In genomic region chr10:18616337-18616736, GRCh38 we compare ENCODE assay signal across 1 cellular context.
TF ChIP-seq lines count a peak whose summit lies in the region.

No MANE protein-coding gene starts in this region.

TF ChIP-seq in HepG2, 621 proteins besides CTCF, POLR2A, EP300 and RAD21:
- TF ChIP-seq SP1 (IDR thresholded peaks at IDR 0.05) (no peak), SP1 (CRISPR knock-in tag; IDR thresholded peaks at IDR 0.05) (no peak), MIXL1 (CRISPR knock-in tag; IDR thresholded peaks at IDR 0.05) (0 out of 2 replicates have a peak, but pooled peaks have one; percentile 24), ZNF460 (CRISPR knock-in tag; IDR thresholded peaks at IDR 0.05; ENCODE audit: borderline replicate concordance) (no peak), ZNF629 (CRISPR knock-in tag; conservative IDR thresholded peaks at IDR 0.05) (no peak), ELF3 (CRISPR knock-in tag; IDR thresholded peaks at IDR 0.05) (peak; percentile 14; the same call in 1 of the 2 replicates), DNMT1 (CRISPR knock-in tag; IDR thresholded peaks at IDR 0.05) (no peak), CEBPG (CRISPR knock-in tag; IDR thresholded peaks at IDR 0.05) (peak; percentile 51), ZNF674 (CRISPR knock-in tag; IDR thresholded peaks at IDR 0.05; ENCODE audit: low read depth) (no peak), ZBTB39 (CRISPR knock-in tag; IDR thresholded peaks at IDR 0.05) (no peak)
TF ChIP-seq in HepG2: peak in this region for 3.
